12 cellular contexts compared by ENCODE assay signal in genomic region chr2:18546586-18546985, GRCh38. TPM values are rescaled to one million over a fixed set of nuclear protein-coding genes. Genes with fewer than 3 reads are reported as not detected.
DNase-seq lines count a peak whose midpoint lies in the region; ATAC-seq and TF ChIP-seq lines count a peak whose summit lies in the region.
"Had no signal": no experiment of that assay in that cellular context is flagged by ENCODE, and none has a peak within 500 bp of the region (broad histone marks: within the 10 kb centered on the region; RNA-seq: fewer than 3 reads in every experiment).

No MANE protein-coding gene starts in this region.

- H3K36me3 Mint-ChIP-seq in activated CD8-positive, alpha-beta T cell treated with anti-CD3 and anti-CD28 coated beads for 36 hours (ENCODE audit: low read depth), result peaks cover 6% of the 10 kb centered on the region
- no peaks in the 10 kb centered on the region for H3K36me3 Mint-ChIP-seq in Caco-2 (ENCODE audit: insufficient read depth, unreplicated experiment)
- H3K36me3 Mint-ChIP-seq: CD4-positive, CD25-positive, alpha-beta regulatory T cell had no signal

- H3K4me1 ChIP-seq in ACC112 (ENCODE audit: control insufficient read depth, insufficient read depth, low read length, unreplicated experiment), result peaks cover 40% of the 10 kb centered on the region
- H3K4me1 ChIP-seq in right atrium auricular region, result peaks cover 0 to 19% of the 10 kb centered on the region in 2 donors
- no peaks in the 10 kb centered on the region for H3K4me1 ChIP-seq in Caco-2

- H3K79me2 ChIP-seq in ACC112 (ENCODE audit: control insufficient read depth, insufficient read depth, low read length, unreplicated experiment), result no peaks in the 10 kb centered on the region

- H3K27me3 ChIP-seq in ACC112 (ENCODE audit: insufficient read depth, low read length) (no peaks in the 10 kb centered on the region), right atrium auricular region (no peaks in the 10 kb centered on the region), Caco-2 (replicated peaks; ENCODE audit: control insufficient read depth, insufficient read depth, low read length) (no peaks in the 10 kb centered on the region; the same call in 1 of the 2 replicates)
- H3K27me3 ChIP-seq: neural progenitor cell had no signal

- H3K27me3 Mint-ChIP-seq in activated CD8-positive, alpha-beta T cell treated with anti-CD3 and anti-CD28 coated beads for 36 hours, result no peaks in the 10 kb centered on the region
- H3K27me3 Mint-ChIP-seq in Caco-2 (ENCODE audit: insufficient read depth, unreplicated experiment), result peaks cover 4% of the 10 kb centered on the region

- H3K27ac Mint-ChIP-seq in activated CD8-positive, alpha-beta T cell treated with anti-CD3 and anti-CD28 coated beads for 36 hours, result peak overlapping the region; percentile 69
- H3K27ac Mint-ChIP-seq in Caco-2 (ENCODE audit: unreplicated experiment), result no peak overlapping the region
- H3K27ac Mint-ChIP-seq: neural progenitor cell had no signal

- ATAC-seq in GM19395 (IDR thresholded peaks at IDR 0.05; ENCODE audit: unreplicated experiment) (peak; percentile 63), GM18519 (IDR thresholded peaks at IDR 0.05; ENCODE audit: low FRiP score, unreplicated experiment) (no peak)
- peak; percentile 17 for ATAC-seq in activated CD8-positive, alpha-beta T cell treated with anti-CD3 and anti-CD28 coated beads for 36 hours

- peaks cover 50% of the 10 kb centered on the region for H3K4me1 Mint-ChIP-seq in activated CD8-positive, alpha-beta T cell treated with anti-CD3 and anti-CD28 coated beads for 36 hours (ENCODE audit: low read depth)
- no peaks in the 10 kb centered on the region for H3K4me1 Mint-ChIP-seq in Caco-2 (ENCODE audit: low read depth, unreplicated experiment)

- H3K9me3 ChIP-seq in right atrium auricular region (no peaks in the 10 kb centered on the region), Caco-2 (no peaks in the 10 kb centered on the region)

- H3K36me3 ChIP-seq in ACC112 (ENCODE audit: insufficient read depth, low read length), result no peaks in the 10 kb centered on the region
- H3K36me3 ChIP-seq in right atrium auricular region, result no peaks in the 10 kb centered on the region
- no peaks in the 10 kb centered on the region for H3K36me3 ChIP-seq in Caco-2 (ENCODE audit: control insufficient read depth, insufficient read depth, low read length)
- H3K36me3 ChIP-seq: neural progenitor cell had no signal

- no TSS peak for BruUV-seq in Caco-2 (replicated peaks; lab: Mats Ljungman, UMichigan)

- H3K4me3 Mint-ChIP-seq in activated CD8-positive, alpha-beta T cell treated with anti-CD3 and anti-CD28 coated beads for 36 hours, result peak overlapping the region; percentile 42
- H3K4me3 Mint-ChIP-seq in Caco-2 (ENCODE audit: unreplicated experiment), result no peak overlapping the region
- H3K4me3 Mint-ChIP-seq: CD4-positive, CD25-positive, alpha-beta regulatory T cell; neural progenitor cell had no signal

- no peaks in the 10 kb centered on the region for H3K9me3 Mint-ChIP-seq in activated CD8-positive, alpha-beta T cell treated with anti-CD3 and anti-CD28 coated beads for 36 hours
- no peaks in the 10 kb centered on the region for H3K9me3 Mint-ChIP-seq in Caco-2 (ENCODE audit: unreplicated experiment)
- H3K9me3 Mint-ChIP-seq: neural progenitor cell had no signal

- CTCF ChIA-PET in activated CD8-positive, alpha-beta T cell treated with anti-CD3 and anti-CD28 coated beads for 36 hours (lab: Charles Lee), result interaction anchor here (1.0 to 1.2 kb wide), 2 partner anchors 14 to 26 kb away, joined by 3 to 5 read pairs; partner anchors contain the start of gene RDH14
- CTCF ChIA-PET in Caco-2 (lab: Charles Lee), result no interaction called here

- H3K4me3 ChIP-seq in ACC112 (ENCODE audit: low read depth, low read length) (peak overlapping the region; percentile 11; the same call in 1 of the 2 replicates), right atrium auricular region (no peak overlapping the region), Caco-2 (ENCODE audit: low read depth, low read length) (no peak overlapping the region)
- H3K4me3 ChIP-seq: coronary artery, neural progenitor cell had no signal

- peak; percentile 29 for DNase-seq in NCI-H1092 treated with DMSO at 0.1 percent for 48 hours (lab: John Stamatoyannopoulos, UW)
- DNase-seq in activated CD8-positive, alpha-beta T cell treated with anti-CD3 and anti-CD28 coated beads for 36 hours, result peak; percentile 4
- DNase-seq in right atrium auricular region (ENCODE audit: low spot score), result no peak
- no peak for DNase-seq in activated CD4-positive, CD25-positive, alpha-beta regulatory T cell treated with anti-CD3 and anti-CD28 coated beads, Interleukin-2, amount 50 U/mL, for 72 hours
- DNase-seq in Caco-2, result no peak
- DNase-seq: activated CD4-positive, alpha-beta T cell treated with anti-CD3 and anti-CD28 coated beads for 48 hours had no signal

- no peak for TF ChIP-seq CTCF in activated CD8-positive, alpha-beta T cell treated with anti-CD3 and anti-CD28 coated beads for 36 hours (IDR thresholded peaks at IDR 0.05)
- TF ChIP-seq CTCF in right atrium auricular region (IDR thresholded peaks at IDR 0.05), result no peak
- TF ChIP-seq CTCF in Caco-2 (IDR thresholded peaks at IDR 0.05; ENCODE audit: insufficient read depth in 1 of 2, low read depth in 1 of 2, low read length in 1 of 2, severe bottlenecking in 1 of 2, unreplicated experiment in 1 of 2), result no peak

- intact Hi-C loops in activated CD8-positive, alpha-beta T cell treated with anti-CD3 and anti-CD28 coated beads for 36 hours (cut with micrococcal nuclease), result no loop called here
- intact Hi-C loops in Caco-2 (cut with micrococcal nuclease; ENCODE audit: unreplicated experiment), result no loop called here

- POLR2A ChIA-PET in activated CD8-positive, alpha-beta T cell treated with anti-CD3 and anti-CD28 coated beads for 36 hours (lab: Charles Lee), result interaction anchor here (1.3 kb wide), 1 partner anchor 12 kb away, joined by 4 read pairs; no protein-coding TSS in a partner anchor
- POLR2A ChIA-PET in Caco-2 (lab: Charles Lee), result no interaction called here

- no peak overlapping the region for H3K27ac ChIP-seq in ACC112 (ENCODE audit: low read depth, low read length)
- H3K27ac ChIP-seq in right atrium auricular region, result no peak overlapping the region
- H3K27ac ChIP-seq: coronary artery, neural progenitor cell had no signal

- peak overlapping the region; percentile 56 for H2AFZ ChIP-seq in ACC112 (ENCODE audit: low read length, unreplicated experiment)
- H2AFZ ChIP-seq: neural progenitor cell had no signal

RNA-seq across cellular contexts. Expression of gene RDH14, which starts 13.9 kb away (rescaled TPM):
- total RNA-seq in activated CD8-positive, alpha-beta T cell treated with anti-CD3 and anti-CD28 coated beads for 36 hours, result 10 to 100 TPM; 18.8 to 19.4 TPM
- total RNA-seq in right atrium auricular region, result 10 to 100 TPM; 45.0 to 67.5 TPM
- total RNA-seq in Caco-2 (2022), result 16.3 and 17.0 TPM in 2 replicates

RNA-seq across cellular contexts. Expression of gene NT5C1B, which starts 42.8 kb away (rescaled TPM):
- not detected for total RNA-seq in activated CD8-positive, alpha-beta T cell treated with anti-CD3 and anti-CD28 coated beads for 36 hours
- total RNA-seq in right atrium auricular region (not detected), Caco-2 (2022) (not detected in 2 replicates)
- total RNA-seq: CD4-positive, CD25-positive, alpha-beta regulatory T cell had no signal

Comparison
In these comparisons a context has a peak if more than half of its experiments do, and no peak if none do; other contexts are left out.
1. DNase-seq: peak in NCI-H1092 treated with DMSO at 0.1 percent for 48 hours (single experiment) and activated CD8-positive, alpha-beta T cell treated with anti-CD3 and anti-CD28 coated beads for 36 hours (single experiment); none in right atrium auricular region (single experiment), activated CD4-positive, CD25-positive, alpha-beta regulatory T cell treated with anti-CD3 and anti-CD28 coated beads, Interleukin-2, amount 50 U/mL, for 72 hours (single experiment) and Caco-2 (0 of 2).